Comparison of ENCODE assay signal across 8 cellular contexts in the genomic region with DNA sequence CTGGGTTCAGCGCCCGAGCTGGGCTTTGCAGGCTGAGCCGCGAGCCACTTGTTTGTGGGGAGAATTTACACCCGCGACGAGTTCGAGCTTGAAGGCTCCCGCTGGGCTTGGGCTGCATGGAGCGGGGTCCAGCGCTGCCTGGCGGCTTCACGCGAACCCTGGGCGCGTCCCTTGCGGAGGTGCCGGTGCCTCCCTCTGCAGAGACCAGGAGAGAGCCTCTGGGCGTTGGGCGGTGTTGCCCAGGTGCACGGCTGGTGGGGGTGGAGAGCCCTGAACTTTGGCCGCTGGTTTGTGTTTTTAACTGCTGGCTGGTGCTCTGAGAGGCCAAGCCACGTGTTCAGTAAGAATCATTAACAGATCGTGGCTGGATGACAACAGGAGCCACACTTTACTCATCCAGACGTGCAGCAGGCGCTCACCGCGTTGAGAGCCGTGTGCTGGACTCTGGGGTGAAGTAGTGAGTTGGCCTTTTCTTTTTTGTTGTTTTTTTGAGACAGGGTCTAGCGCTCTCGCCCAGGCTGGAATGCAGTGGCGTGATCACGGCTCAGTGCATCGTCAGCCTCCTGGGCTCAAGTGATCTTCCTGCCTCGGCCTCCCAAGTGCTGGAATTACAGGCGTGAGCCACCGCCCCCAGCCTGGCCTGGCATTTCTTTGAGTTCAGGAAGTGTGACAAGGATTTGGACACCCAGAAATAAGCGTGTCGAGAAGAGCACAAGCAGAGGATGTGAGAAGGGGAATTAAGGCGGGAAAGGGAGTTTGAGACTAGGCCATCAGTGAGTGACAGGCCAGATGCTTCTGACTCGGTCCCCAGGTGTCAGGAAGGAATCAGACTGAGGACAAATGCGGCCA. TPM values are rescaled to one million over a fixed set of nuclear protein-coding genes. Genes with fewer than 3 reads are reported as not detected.
DNase-seq lines count a peak whose midpoint lies in the region; ATAC-seq and TF ChIP-seq lines count a peak whose summit lies in the region.

No MANE protein-coding gene starts in this region.

- peak overlapping the region; percentile 94 for H3K27ac ChIP-seq in C4-2B
- peak overlapping the region; percentile 87 for H3K27ac ChIP-seq in muscle layer of colon (ENCODE audit: low read depth, low read length)

- peak overlapping the region; percentile 93 for H3K4me3 Mint-ChIP-seq in endothelial cell (ENCODE audit: unreplicated experiment)

- peak; percentile 77 for DNase-seq in RKO (ENCODE audit: low spot score)
- no peak for DNase-seq in endothelial cell (ENCODE audit: low spot score)
- no peak for DNase-seq in medulla oblongata (ENCODE audit: extremely low spot score)
- DNase-seq in NCI-H2029 treated with DMSO at 0.1 percent for 48 hours (lab: John Stamatoyannopoulos, UW), result no peak

- peak; percentile 22 for ATAC-seq in GM18858 (IDR thresholded peaks at IDR 0.05; ENCODE audit: unreplicated experiment)
- peak; percentile 20 for ATAC-seq in HG03025 (IDR thresholded peaks at IDR 0.05; ENCODE audit: low FRiP score, unreplicated experiment)

- peaks cover 7% of the 10 kb centered on the region for H3K4me1 ChIP-seq in muscle layer of colon (ENCODE audit: insufficient read depth, low read length)

- H3K36me3 ChIP-seq in muscle layer of colon (ENCODE audit: insufficient read depth, low read length), result peaks cover 24% of the 10 kb centered on the region

- TF ChIP-seq CTCF in C4-2B (conservative IDR thresholded peaks at IDR 0.05), result no peak
- no peak for TF ChIP-seq CTCF in endothelial cell (IDR thresholded peaks at IDR 0.05; ENCODE audit: unreplicated experiment)

- H3K27me3 ChIP-seq in muscle layer of colon (ENCODE audit: control insufficient read depth in 1 of 2, insufficient read depth in 2 of 2, low read length in 2 of 2), result no peaks in the 10 kb centered on the region

- no peaks in the 10 kb centered on the region for H3K9me3 ChIP-seq in muscle layer of colon (ENCODE audit: low read length)

- H3K9me3 Mint-ChIP-seq in endothelial cell (ENCODE audit: unreplicated experiment), result peaks cover 8% of the 10 kb centered on the region

- peak overlapping the region; percentile 48 for H3K27ac Mint-ChIP-seq in endothelial cell (ENCODE audit: unreplicated experiment)

- peaks cover 10% of the 10 kb centered on the region for H3K27me3 Mint-ChIP-seq in endothelial cell (ENCODE audit: unreplicated experiment)

- H3K4me1 Mint-ChIP-seq in endothelial cell (ENCODE audit: unreplicated experiment), result peaks cover 6% of the 10 kb centered on the region

- H3K36me3 Mint-ChIP-seq in endothelial cell (ENCODE audit: low read depth, unreplicated experiment), result peaks cover 40% of the 10 kb centered on the region

- peak overlapping the region; percentile 76 to 78 for H3K4me3 ChIP-seq in muscle layer of colon (ENCODE audit: low read depth in 1 of 2, low read length in 2 of 2)

- H3K9ac ChIP-seq in muscle layer of colon (ENCODE audit: low read length), result peak overlapping the region; percentile 19

RNA-seq across cellular contexts. Expression of a gene that starts 0.8 kb away (rescaled TPM):
- 83.2 TPM for total RNA-seq in endothelial cell (ENCODE audit: unreplicated experiment)

RNA-seq across cellular contexts. Expression of a gene that starts 14.2 kb away (rescaled TPM):
- total RNA-seq in endothelial cell (ENCODE audit: unreplicated experiment), result 7.5 TPM

RNA-seq across cellular contexts. Expression of a gene that starts 29.7 kb away (rescaled TPM):
- total RNA-seq in endothelial cell (ENCODE audit: unreplicated experiment), result 13.8 TPM

RNA-seq across cellular contexts. Expression of a gene that starts 29.8 kb away (rescaled TPM):
- total RNA-seq in endothelial cell (ENCODE audit: unreplicated experiment), result 104 TPM

RNA-seq across cellular contexts. Expression of a gene that starts 33.4 kb away (rescaled TPM):
- total RNA-seq in endothelial cell (ENCODE audit: unreplicated experiment), result 12.2 TPM
